37 cellular contexts compared by ENCODE assay signal in the genomic region with DNA sequence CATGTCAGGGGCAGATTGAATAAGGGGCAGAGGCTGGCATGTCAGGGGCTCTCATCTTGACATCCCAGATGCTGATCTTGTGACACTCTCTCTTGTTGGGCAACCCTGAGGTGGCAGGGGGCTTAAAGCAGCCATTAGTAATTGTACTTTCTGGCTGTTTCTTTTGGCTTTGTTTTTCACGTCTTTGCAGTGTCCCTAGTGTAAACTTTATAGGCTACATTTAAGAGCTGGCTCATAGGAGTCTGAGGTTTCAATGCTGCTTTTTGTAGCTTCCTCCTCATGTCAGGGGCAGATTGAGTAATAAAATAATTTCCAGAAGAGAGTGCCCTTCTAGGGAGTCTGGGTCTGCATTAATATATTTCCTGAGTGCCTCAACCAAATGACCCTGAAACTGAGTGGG.
"Had no signal": no experiment of that assay in that cellular context is flagged by ENCODE, and none has a peak within 500 bp of the region (broad histone marks: within the 10 kb centered on the region; RNA-seq: fewer than 3 reads in every experiment).

No MANE protein-coding gene starts in this region.

- H3K4me3 ChIP-seq: ascending aorta, cardiac muscle cell had no signal

- H3K36me3 Mint-ChIP-seq: activated CD8-positive, alpha-beta memory T cell treated with anti-CD3 and anti-CD28 coated beads, Interleukin-2, amount 10 ng/mL, durations not matched to agents 7 days and 5 days; activated naive CD4-positive, alpha-beta T cell treated with anti-CD3 and anti-CD28 coated beads, Interleukin-2, amount 10 ng/mL, durations not matched to agents 7 days and 5 days; activated naive CD4-positive, alpha-beta T cell treated with anti-CD3 and anti-CD28 coated beads, Interleukin-2, amount 50 U/mL, for 24 hours; activated naive CD8-positive, alpha-beta T cell; activated naive CD8-positive, alpha-beta T cell treated with anti-CD3 and anti-CD28 coated beads, Interleukin-2, amount 10 ng/mL, durations not matched to agents 7 days and 5 days; brain had no signal

- H3K27ac Mint-ChIP-seq: activated CD4-positive, alpha-beta memory T cell treated with anti-CD3 and anti-CD28 coated beads, Interleukin-2, amount 10 ng/mL, durations not matched to agents 7 days and 5 days; activated CD4-positive, alpha-beta T cell treated with anti-CD3 and anti-CD28 coated beads for 36 hours; activated CD4-positive, alpha-beta T cell treated with anti-CD3 and anti-CD28 coated beads, Interleukin-2, amount 10 ng/mL, durations not matched to agents 7 days and 5 days; activated CD8-positive, alpha-beta memory T cell treated with anti-CD3 and anti-CD28 coated beads, Interleukin-2, amount 10 ng/mL, durations not matched to agents 7 days and 5 days; activated CD8-positive, alpha-beta T cell treated with anti-CD3 and anti-CD28 coated beads, Interleukin-2, amount 10 ng/mL, durations not matched to agents 7 days and 5 days; activated naive CD4-positive, alpha-beta T cell treated with anti-CD3 and anti-CD28 coated beads, Interleukin-2, amount 10 ng/mL, durations not matched to agents 7 days and 5 days; activated naive CD4-positive, alpha-beta T cell treated with anti-CD3 and anti-CD28 coated beads, Interleukin-2, amount 50 U/mL, for 24 hours; activated naive CD8-positive, alpha-beta T cell; activated naive CD8-positive, alpha-beta T cell treated with anti-CD3 and anti-CD28 coated beads, Interleukin-2, amount 10 ng/mL, durations not matched to agents 7 days and 5 days; activated naive CD8-positive, alpha-beta T cell treated with anti-CD3 and anti-CD28 coated beads, Interleukin-2, amount 50 U/mL, for 24 hours; activated T-cell treated with anti-CD3 and anti-CD28 coated beads, Interleukin-2, amount 50 U/mL, for 24 hours; activated T-helper 2 cell treated with anti-CD3 and anti-CD28 coated beads, Interferon-gamma antibody, Interleukin-2, Interleukin-4, amounts not matched to agents 10 μg/mL and 5 μg/mL and 100 μg/mL, durations not matched to agents 14 hours and 24 hours and 36 hours; brain; T-helper 1 cell treated with Interleukin-12 subunit alpha and Interleukin-12 subunit beta and Interleukin-4 antibody, amounts not matched to agents 30 μg/mL and 1 μg/mL, for 36 hours; T-helper 2 cell treated with Interferon-gamma antibody and Interleukin-4, amounts not matched to agents 5 μg/mL and 100 μg/mL, for 36 hours; WTC11 had no signal

- H3K9me3 ChIP-seq: ascending aorta had no signal

- H3K4me1 ChIP-seq: ascending aorta had no signal

- H3K4me3 Mint-ChIP-seq: activated CD4-positive, alpha-beta memory T cell treated with anti-CD3 and anti-CD28 coated beads, Interleukin-2, amount 10 ng/mL, durations not matched to agents 7 days and 5 days; activated CD4-positive, alpha-beta T cell treated with anti-CD3 and anti-CD28 coated beads for 36 hours; activated CD4-positive, alpha-beta T cell treated with anti-CD3 and anti-CD28 coated beads, Interleukin-2, amount 10 ng/mL, durations not matched to agents 7 days and 5 days; activated CD8-positive, alpha-beta memory T cell treated with anti-CD3 and anti-CD28 coated beads, Interleukin-2, amount 10 ng/mL, durations not matched to agents 7 days and 5 days; activated CD8-positive, alpha-beta T cell treated with anti-CD3 and anti-CD28 coated beads, Interleukin-2, amount 10 ng/mL, durations not matched to agents 7 days and 5 days; activated naive CD4-positive, alpha-beta T cell treated with anti-CD3 and anti-CD28 coated beads, Interleukin-2, amount 10 ng/mL, durations not matched to agents 7 days and 5 days; activated naive CD4-positive, alpha-beta T cell treated with anti-CD3 and anti-CD28 coated beads, Interleukin-2, amount 50 U/mL, for 24 hours; activated naive CD8-positive, alpha-beta T cell; activated naive CD8-positive, alpha-beta T cell treated with anti-CD3 and anti-CD28 coated beads, Interleukin-2, amount 10 ng/mL, durations not matched to agents 7 days and 5 days; activated naive CD8-positive, alpha-beta T cell treated with anti-CD3 and anti-CD28 coated beads, Interleukin-2, amount 50 U/mL, for 24 hours; activated T-cell treated with anti-CD3 and anti-CD28 coated beads, Interleukin-2, amount 50 U/mL, for 24 hours; brain; central memory CD8-positive, alpha-beta T cell; T-helper 1 cell treated with Interleukin-12 subunit alpha and Interleukin-12 subunit beta and Interleukin-4 antibody, amounts not matched to agents 30 μg/mL and 1 μg/mL, for 36 hours; T-helper 2 cell treated with Interferon-gamma antibody and Interleukin-4, amounts not matched to agents 5 μg/mL and 100 μg/mL, for 36 hours; WTC11 had no signal

- H3K4me1 Mint-ChIP-seq: activated CD4-positive, alpha-beta memory T cell treated with anti-CD3 and anti-CD28 coated beads, Interleukin-2, amount 10 ng/mL, durations not matched to agents 7 days and 5 days; activated CD4-positive, alpha-beta T cell treated with anti-CD3 and anti-CD28 coated beads for 36 hours; activated CD4-positive, alpha-beta T cell treated with anti-CD3 and anti-CD28 coated beads, Interleukin-2, amount 10 ng/mL, durations not matched to agents 7 days and 5 days; activated CD8-positive, alpha-beta memory T cell treated with anti-CD3 and anti-CD28 coated beads, Interleukin-2, amount 10 ng/mL, durations not matched to agents 7 days and 5 days; activated naive CD4-positive, alpha-beta T cell treated with anti-CD3 and anti-CD28 coated beads, Interleukin-2, amount 10 ng/mL, durations not matched to agents 7 days and 5 days; activated naive CD4-positive, alpha-beta T cell treated with anti-CD3 and anti-CD28 coated beads, Interleukin-2, amount 50 U/mL, for 24 hours; activated naive CD8-positive, alpha-beta T cell treated with anti-CD3 and anti-CD28 coated beads, Interleukin-2, amount 10 ng/mL, durations not matched to agents 7 days and 5 days; activated naive CD8-positive, alpha-beta T cell treated with anti-CD3 and anti-CD28 coated beads, Interleukin-2, amount 50 U/mL, for 24 hours; brain; central memory CD8-positive, alpha-beta T cell; WTC11 had no signal

- DNase-seq: activated CD4-positive, alpha-beta memory T cell treated with anti-CD3 and anti-CD28 coated beads, Interleukin-2, amount 10 ng/mL, durations not matched to agents 7 days and 5 days; activated CD4-positive, alpha-beta T cell treated with anti-CD3 and anti-CD28 coated beads for 1 hour; activated CD4-positive, alpha-beta T cell treated with anti-CD3 and anti-CD28 coated beads for 36 hours; activated CD4-positive, alpha-beta T cell treated with anti-CD3 and anti-CD28 coated beads for 48 hours; activated CD4-positive, alpha-beta T cell treated with anti-CD3 and anti-CD28 coated beads, Interleukin-2, amount 10 ng/mL, durations not matched to agents 7 days and 5 days; activated CD4-positive, alpha-beta T cell treated with anti-CD3 and anti-CD28 coated beads, Interleukin-2, amount 50 U/mL, for 48 hours; activated CD4-positive, CD25-positive, alpha-beta regulatory T cell; activated CD8-positive, alpha-beta memory T cell treated with anti-CD3 and anti-CD28 coated beads for 24 hours; activated CD8-positive, alpha-beta memory T cell treated with anti-CD3 and anti-CD28 coated beads, Interleukin-2, amount 10 ng/mL, durations not matched to agents 7 days and 5 days; activated CD8-positive, alpha-beta memory T cell treated with anti-CD3 and anti-CD28 coated beads, Interleukin-2, amount 50 U/mL, for 48 hours; activated CD8-positive, alpha-beta T cell treated with anti-CD3 and anti-CD28 coated beads, Interleukin-2, amount 10 ng/mL, durations not matched to agents 7 days and 5 days; activated effector memory CD4-positive, alpha-beta T cell treated with Interleukin-2 at 50 U/mL for 16 hours; activated gamma-delta T cell; activated naive CD4-positive, alpha-beta T cell treated with anti-CD3 and anti-CD28 coated beads, Interleukin-2, amount 10 ng/mL, durations not matched to agents 7 days and 5 days; activated naive CD4-positive, alpha-beta T cell treated with Interleukin-2 at 50 U/mL for 16 hours; activated naive CD8-positive, alpha-beta T cell treated with anti-CD3 and anti-CD28 coated beads, Interleukin-2, amount 10 ng/mL, durations not matched to agents 7 days and 5 days; activated naive CD8-positive, alpha-beta T cell treated with anti-CD3 and anti-CD28 coated beads, Interleukin-2, amount 50 U/mL, for 24 hours; activated T-cell treated with anti-CD3 and anti-CD28 coated beads, Interleukin-2, amount 50 U/mL, for 24 hours; activated T-cell treated with anti-CD3 and anti-CD28 coated beads, Interleukin-2, amount 50 U/mL, for 48 hours; amygdala; anterior cingulate cortex; caudate nucleus; cerebellar nuclear complex; T-helper 1 cell; T-helper 2 cell; T-helper 9 cell; WERI-Rb-1 had no signal

- H3K27ac ChIP-seq: ascending aorta, cardiac muscle cell, WERI-Rb-1 had no signal

- H3K9me3 Mint-ChIP-seq: activated CD4-positive, alpha-beta memory T cell treated with anti-CD3 and anti-CD28 coated beads, Interleukin-2, amount 10 ng/mL, durations not matched to agents 7 days and 5 days; activated CD4-positive, alpha-beta T cell treated with anti-CD3 and anti-CD28 coated beads, Interleukin-2, amount 10 ng/mL, durations not matched to agents 7 days and 5 days; activated naive CD4-positive, alpha-beta T cell treated with anti-CD3 and anti-CD28 coated beads, Interleukin-2, amount 10 ng/mL, durations not matched to agents 7 days and 5 days; activated naive CD4-positive, alpha-beta T cell treated with anti-CD3 and anti-CD28 coated beads, Interleukin-2, amount 50 U/mL, for 24 hours; activated naive CD8-positive, alpha-beta T cell treated with anti-CD3 and anti-CD28 coated beads, Interleukin-2, amount 10 ng/mL, durations not matched to agents 7 days and 5 days; activated naive CD8-positive, alpha-beta T cell treated with anti-CD3 and anti-CD28 coated beads, Interleukin-2, amount 50 U/mL, for 24 hours; activated T-cell treated with anti-CD3 and anti-CD28 coated beads, Interleukin-2, amount 50 U/mL, for 24 hours; activated T-helper 2 cell treated with anti-CD3 and anti-CD28 coated beads, Interferon-gamma antibody, Interleukin-2, Interleukin-4, amounts not matched to agents 10 μg/mL and 5 μg/mL and 100 μg/mL, durations not matched to agents 14 hours and 24 hours and 36 hours; brain; central memory CD8-positive, alpha-beta T cell; T-helper 1 cell treated with Interleukin-12 subunit alpha and Interleukin-12 subunit beta and Interleukin-4 antibody, amounts not matched to agents 30 μg/mL and 1 μg/mL, for 36 hours; T-helper 2 cell treated with Interferon-gamma antibody and Interleukin-4, amounts not matched to agents 5 μg/mL and 100 μg/mL, for 36 hours had no signal

- H3K27me3 ChIP-seq: ascending aorta, cardiac muscle cell had no signal

- H3K27me3 Mint-ChIP-seq: activated naive CD4-positive, alpha-beta T cell treated with anti-CD3 and anti-CD28 coated beads, Interleukin-2, amount 10 ng/mL, durations not matched to agents 7 days and 5 days; activated naive CD8-positive, alpha-beta T cell had no signal

- H3K36me3 ChIP-seq: ascending aorta, cardiac muscle cell, WERI-Rb-1 had no signal
